Comparison of ENCODE assay signal across 22 cellular contexts in genomic region chr13:108377646-108378206, GRCh38.
"Had no signal": no experiment of that assay in that cellular context is flagged by ENCODE, and none has a peak within 500 bp of the region (broad histone marks: within the 10 kb centered on the region; RNA-seq: fewer than 3 reads in every experiment).

No MANE protein-coding gene starts in this region.

- H3K4me1 ChIP-seq: esophagus muscularis mucosa, foreskin keratinocyte, gastroesophageal sphincter, heart right ventricle, pancreas, prostate gland, right atrium auricular region, sigmoid colon, testis, tibial artery had no signal

- H3K9me3 ChIP-seq: esophagus muscularis mucosa, gastroesophageal sphincter, mucosa of descending colon, neutrophil, pancreas, prostate gland, right atrium auricular region, sigmoid colon, testis had no signal

- H3K27ac ChIP-seq: coronary artery, esophagus muscularis mucosa, foreskin keratinocyte, gastroesophageal sphincter, heart right ventricle, neutrophil, pancreas, prostate gland, right atrium auricular region, sigmoid colon, testis, tibial artery had no signal

- H3K36me3 ChIP-seq: esophagus muscularis mucosa, gastroesophageal sphincter, heart right ventricle, neutrophil, pancreas, prostate gland, right atrium auricular region, sigmoid colon, tibial artery had no signal

- H3K27me3 ChIP-seq: esophagus muscularis mucosa, foreskin keratinocyte, gastroesophageal sphincter, heart right ventricle, neutrophil, pancreas, right atrium auricular region, sigmoid colon, testis, tibial artery had no signal

- DNase-seq: dermis blood vessel endothelial cell; effector memory CD4-positive, alpha-beta T cell; foreskin keratinocyte; glutamatergic neuron; heart right ventricle; mesenchymal stem cell; mucosa of descending colon; naive B cell; pancreas; sigmoid colon; stimulated activated CD4-positive, alpha-beta T cell treated with anti-CD3 and anti-CD28 coated beads, Interleukin-2, amount 100 ng/mL, for 24 hours; stimulated activated CD4-positive, alpha-beta T cell treated with anti-CD3 and anti-CD28 coated beads, Interleukin-4, amount 100 ng/mL, for 24 hours; stimulated activated naive CD8-positive, alpha-beta T cell treated with anti-CD3 and anti-CD28 coated beads, Interleukin-15, Interleukin-2, amounts not matched to agents 100 U/mL and 50 U/mL, for 24 hours; testis; tibial artery had no signal

- H3K4me3 ChIP-seq: coronary artery, esophagus muscularis mucosa, gastroesophageal sphincter, heart right ventricle, lung, mucosa of descending colon, pancreas, prostate gland, right atrium auricular region, sigmoid colon, testis, tibial artery had no signal
